ENCODE assay signal across 35 cellular contexts in the genomic region with DNA sequence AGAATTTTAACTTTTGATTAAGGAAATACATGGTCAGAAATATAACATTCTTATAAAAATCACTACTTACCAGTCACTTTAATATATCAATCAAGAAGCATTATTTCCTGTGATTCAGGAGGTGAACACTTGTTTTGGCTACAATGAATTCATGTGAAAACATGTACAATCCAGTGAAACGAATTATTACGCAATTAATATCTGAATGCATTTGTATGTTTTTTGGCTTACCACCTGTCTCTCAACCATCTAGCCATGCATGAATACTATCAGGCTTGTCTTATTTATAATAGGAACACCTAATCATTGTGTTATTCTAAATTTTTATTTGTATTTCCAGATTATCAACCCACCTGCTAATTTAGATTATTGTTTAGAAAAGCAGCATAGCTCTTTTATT. TPM values are rescaled to one million over a fixed set of nuclear protein-coding genes. Genes with fewer than 3 reads are reported as not detected.
"Had no signal": no experiment of that assay in that cellular context is flagged by ENCODE, and none has a peak within 500 bp of the region (broad histone marks: within the 10 kb centered on the region; RNA-seq: fewer than 3 reads in every experiment).

No MANE protein-coding gene starts in this region.

- H3K4me2 ChIP-seq: smooth muscle cell had no signal

- H3K9me3 ChIP-seq: neutrophil, psoas muscle, spleen, stomach, thoracic aorta, thyroid gland, tibial nerve, upper lobe of left lung, vagina had no signal

- ATAC-seq: naive thymus-derived CD8-positive, alpha-beta T cell; natural killer cell treated with Interleukin-12 subunit alpha and Interleukin-12 subunit beta and Interleukin-15 and Interleukin-18, amount 100 ng/mL, for 72 hours; psoas muscle; right cardiac atrium; sciatic nerve; stimulated activated effector memory CD8-positive, alpha-beta T cell treated with anti-CD3 and anti-CD28 coated beads, Interleukin-12 subunit alpha, Interleukin-12 subunit beta, amount 100 ng/mL, for 72 hours; stimulated activated naive B cell treated with anti-CD40 and anti-IgM and Interleukin-4, amounts not matched to agents 10 μg/mL and 1 μg/mL and 100 μg/mL, for 72 hours had no signal

- H2AFZ ChIP-seq: parathyroid adenoma had no signal

- H3K4me3 ChIP-seq: psoas muscle, skin epidermis, smooth muscle cell, spleen, stomach, thoracic aorta, thyroid gland, tibial nerve, upper lobe of left lung, vagina had no signal

- H3K27me3 ChIP-seq: neutrophil, spleen, stomach, thyroid gland, tibial nerve, upper lobe of left lung, vagina had no signal

- H3K36me3 ChIP-seq: neutrophil, spleen, stomach, thoracic aorta, thyroid gland, tibial nerve, upper lobe of left lung, vagina had no signal

- FAIRE-seq: urothelium cell line had no signal

- H3K79me2 ChIP-seq: parathyroid adenoma had no signal

- DNase-seq: naive thymus-derived CD8-positive, alpha-beta T cell; nephron progenitor cell; nucleus accumbens; posterior cingulate gyrus; psoas muscle; right cardiac atrium; spleen; stimulated activated CD4-positive, alpha-beta T cell treated with anti-CD3 and anti-CD28 coated beads, Interleukin-12 subunit alpha, Interleukin-12 subunit beta, amount 100 ng/mL, for 4 hours; stimulated activated CD4-positive, alpha-beta T cell treated with anti-CD3 and anti-CD28 coated beads, Interleukin-2, amount 100 ng/mL, for 24 hours; stimulated activated CD4-positive, alpha-beta T cell treated with anti-CD3 and anti-CD28 coated beads, Interleukin-2, amount 100 ng/mL, for 48 hours; stimulated activated CD4-positive, alpha-beta T cell treated with anti-CD3 and anti-CD28 coated beads, Interleukin-4, amount 100 ng/mL, for 24 hours; stimulated activated naive B cell treated with anti-CD40 and anti-IgM and Interleukin-4, amounts not matched to agents 10 μg/mL and 1 μg/mL and 100 μg/mL, for 72 hours; stimulated activated naive CD4-positive, alpha-beta T cell treated with Interleukin-2 at 50 U/mL for 16 hours; stomach; thyroid gland; trophoblast cell; upper lobe of left lung had no signal

- H3K9ac ChIP-seq: parathyroid adenoma had no signal

- H3K4me1 ChIP-seq: parathyroid adenoma, psoas muscle, spleen, stomach, thyroid gland, tibial nerve, upper lobe of left lung, vagina had no signal

- H3K27ac ChIP-seq: neutrophil, parathyroid adenoma, psoas muscle, skin epidermis, spleen, stomach, thoracic aorta, thyroid gland, tibial nerve, upper lobe of left lung, vagina had no signal

RNA-seq across cellular contexts. Expression of a gene that starts 44.6 kb away (rescaled TPM):
- total RNA-seq: naive thymus-derived CD8-positive, alpha-beta T cell; natural killer cell treated with Interleukin-12 subunit alpha and Interleukin-12 subunit beta and Interleukin-15 and Interleukin-18, amount 100 ng/mL, for 72 hours; omental fat pad; osteocyte; progenitor cell of endocrine pancreas; psoas muscle; renal cortical epithelial cell; right cardiac atrium; sciatic nerve; smooth muscle cell; spleen; stomach; subcutaneous adipose tissue; temporal lobe; thoracic aorta; tibial nerve; upper lobe of left lung; ureter; vagina had no signal
- polyA plus RNA-seq: naive thymus-derived CD8-positive, alpha-beta T cell; psoas muscle; right cardiac atrium; stomach had no signal
